ENCODE assay signal across 8 cellular contexts in the genomic region with DNA sequence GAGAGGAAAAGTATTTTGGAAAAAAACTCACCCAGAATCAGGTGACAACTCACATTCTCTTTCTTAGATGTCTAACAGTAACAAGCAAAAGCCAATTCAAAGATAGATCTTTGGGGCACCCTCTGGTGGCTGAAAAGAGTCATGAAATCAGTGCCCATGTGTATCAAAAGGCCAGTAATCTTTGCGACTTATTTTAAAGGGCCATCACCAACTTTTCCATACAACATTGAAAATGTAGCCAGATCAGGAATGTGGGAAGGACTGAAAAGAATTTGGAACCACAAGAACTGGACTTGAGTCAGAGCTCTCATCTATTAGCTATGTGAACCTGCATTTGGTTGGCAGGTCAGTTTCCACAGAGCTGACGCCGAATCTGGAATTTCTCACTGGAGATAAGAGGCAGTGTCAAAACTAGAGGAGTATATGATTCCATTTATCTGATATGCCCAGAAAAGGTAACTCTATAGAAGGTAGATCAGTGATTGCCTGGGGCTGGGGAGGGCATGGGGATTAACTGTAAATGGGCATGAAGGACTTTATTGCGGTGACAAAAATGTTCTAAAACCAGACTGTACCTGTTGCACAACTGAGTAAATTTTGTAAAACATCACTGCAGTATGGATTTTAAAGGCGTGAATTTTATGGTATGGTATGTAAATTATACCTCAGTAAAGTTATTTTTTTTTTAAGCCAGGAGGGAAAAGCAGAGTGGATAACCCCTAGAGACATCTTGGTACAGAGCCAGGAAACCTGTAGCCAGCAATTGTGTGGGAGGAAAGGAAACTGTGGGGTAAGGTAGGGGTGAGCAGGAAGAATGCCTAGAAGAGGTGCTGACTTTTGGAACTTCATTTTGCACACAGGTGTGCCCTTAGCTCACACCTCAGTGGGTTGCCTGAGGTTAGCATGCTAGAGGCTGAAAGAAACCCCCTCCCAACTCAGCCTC.
DNase-seq lines count a peak whose midpoint lies in the region; ATAC-seq, FAIRE-seq and TF ChIP-seq lines count a peak whose summit lies in the region.

No MANE protein-coding gene starts in this region.

- H3K27me3 ChIP-seq in ACC112 (ENCODE audit: insufficient read depth, low read length) (peaks cover 9% of the 10 kb centered on the region; the same call in 1 of the 2 replicates), WERI-Rb-1 (ENCODE audit: insufficient read depth, low read depth, severe bottlenecking) (no peaks in the 10 kb centered on the region)

- H3K4me3 ChIP-seq in ACC112 (ENCODE audit: low read depth, low read length) (peak overlapping the region; percentile 10; the same call in 1 of the 2 replicates), WERI-Rb-1 (ENCODE audit: low read depth, low read length) (no peak overlapping the region)

- no peak overlapping the region for H2AFZ ChIP-seq in ACC112 (ENCODE audit: low read length, unreplicated experiment)

- no peaks in the 10 kb centered on the region for H3K79me2 ChIP-seq in ACC112 (ENCODE audit: control insufficient read depth, insufficient read depth, low read length, unreplicated experiment)

- DNase-seq in GM18507 (ENCODE audit: extremely low spot score, insufficient read length, low read depth): peak; percentile 25
- DNase-seq in NCI-H2227 (lab: John Stamatoyannopoulos, UW; ENCODE audit: unreplicated experiment): peak; percentile 60
- peak; percentile 73 for DNase-seq in WERI-Rb-1
- peak; percentile 65 for DNase-seq in central memory CD4-positive, alpha-beta T cell
- peak; percentile 78 for DNase-seq in kidney tubule cell (ENCODE audit: low spot score)
- peak; percentile 28 to 63 (median 55) for DNase-seq in stimulated activated CD4-positive, alpha-beta T cell treated with anti-CD3 and anti-CD28 coated beads, TNF-alpha, amount 100 ng/mL, for 24 hours (ENCODE audit: low read depth in 3 of 3)

- TF ChIP-seq CTCF in WERI-Rb-1 (IDR thresholded peaks at IDR 0.05; ENCODE audit: low read depth, low read length): peak; percentile 60

- no peaks in the 10 kb centered on the region for H3K36me3 ChIP-seq in ACC112 (ENCODE audit: insufficient read depth, low read length)
- no peaks in the 10 kb centered on the region for H3K36me3 ChIP-seq in WERI-Rb-1

- peak; percentile 79 for ATAC-seq in HG03060 (IDR thresholded peaks at IDR 0.05; ENCODE audit: low read depth, unreplicated experiment)

- no peaks in the 10 kb centered on the region for H3K9me3 ChIP-seq in WERI-Rb-1 (ENCODE audit: severe bottlenecking)

- peak; percentile 84 for FAIRE-seq in GM18507 (lab: Jason Lieb, UNC)

- H3K27ac ChIP-seq in ACC112 (ENCODE audit: low read depth, low read length) (no peak overlapping the region), WERI-Rb-1 (no peak overlapping the region)

- no peaks in the 10 kb centered on the region for H3K4me1 ChIP-seq in ACC112 (ENCODE audit: control insufficient read depth, insufficient read depth, low read length, unreplicated experiment)

Comparison
In these comparisons a context has a peak if more than half of its experiments do, and no peak if none do; other contexts are left out.
1. DNase-seq: peak in every context shown above with its lines; median percentile 78 in kidney tubule cell; 73 in WERI-Rb-1; 65 in central memory CD4-positive, alpha-beta T cell; 60 in NCI-H2227; 55 in stimulated activated CD4-positive, alpha-beta T cell treated with anti-CD3 and anti-CD28 coated beads, TNF-alpha, amount 100 ng/mL, for 24 hours; 25 in GM18507.